8 cellular contexts compared by ENCODE assay signal in genomic region chr18:49486959-49487710, GRCh38. TPM values are rescaled to one million over a fixed set of nuclear protein-coding genes. Genes with fewer than 3 reads are reported as not detected.
A peak's percentile ranks its signal among the peaks of the same experiment; 100 is the strongest.
DNase-seq lines count a peak whose midpoint lies in the region; ATAC-seq and TF ChIP-seq lines count a peak whose summit lies in the region.

Gene C18orf32 (minus strand): TSS chr18:49487234. CDS start chr18:49483748, 3,486 bp downstream.

- no peak within 1 kb of the TSS for H3K23ac ChIP-seq in trophoblast cell (ENCODE audit: low read length)

- H2AFZ ChIP-seq in trophoblast cell (ENCODE audit: insufficient read depth, low read length, poor library complexity): peak within 1 kb of the TSS; percentile 12

- peak within 1 kb of the TSS; percentile 68 for H2BK5ac ChIP-seq in trophoblast cell (ENCODE audit: low read depth, low read length, poor library complexity)

- peaks cover 12% of the 10 kb centered on the region for H3K4me1 ChIP-seq in cardiac muscle cell (ENCODE audit: low read depth)
- peaks cover 0 to 4% of the 10 kb centered on the region in 2 experiments for H3K4me1 ChIP-seq in trophoblast cell (ENCODE audit: control insufficient read depth in 1 of 2, insufficient read depth in 2 of 2, low read length in 2 of 2)
- H3K4me1 ChIP-seq in transverse colon: peaks cover 16 to 51% (median 35%) of the 10 kb centered on the region in 4 donors

- H3K14ac ChIP-seq in trophoblast cell (ENCODE audit: low read length): peak within 1 kb of the TSS; percentile 72

- H3K9ac ChIP-seq in trophoblast cell (ENCODE audit: low read length): peak within 1 kb of the TSS; percentile 90

- H3K27me3 ChIP-seq in cardiac muscle cell (no peaks in the 10 kb centered on the region), trophoblast cell (ENCODE audit: insufficient read depth, low read length) (no peaks in the 10 kb centered on the region), transverse colon (no peaks in the 10 kb centered on the region)

- peak within 1 kb of the TSS; percentile 76 for H4K91ac ChIP-seq in trophoblast cell (ENCODE audit: low read depth, low read length)

- ATAC-seq in HG02759 (IDR thresholded peaks at IDR 0.05; ENCODE audit: unreplicated experiment): peak; percentile 94

- H3K27ac ChIP-seq in cardiac muscle cell: peak within 1 kb of the TSS; percentile 87
- peak within 1 kb of the TSS; percentile 89 for H3K27ac ChIP-seq in trophoblast cell (ENCODE audit: low read depth, low read length)
- peak within 1 kb of the TSS; percentile 95 to 99 (median 97) for H3K27ac ChIP-seq in transverse colon

- intact Hi-C loops in transverse colon (cut with DNase I; ENCODE audit: low total_unique reads): no loop called here

- peaks cover 12% of the 10 kb centered on the region for H3K79me2 ChIP-seq in trophoblast cell (ENCODE audit: control insufficient read depth, insufficient read depth, low read length, poor library complexity)

- WGBS in trophoblast cell (ENCODE audit: extremely low coverage, insufficient coverage, insufficient read length): no CpG with 5 or more reads among the region's 68 CpGs
- WGBS in transverse colon (ENCODE audit: low coverage in 1 of 2), 2 donors: 4 to 19% methylated on average over 9 to 55 of the region's 68 CpGs

- H3K9me3 ChIP-seq in cardiac muscle cell (ENCODE audit: low read depth): no peaks in the 10 kb centered on the region
- no peaks in the 10 kb centered on the region for H3K9me3 ChIP-seq in trophoblast cell (ENCODE audit: insufficient read depth, low read depth, low read length)
- H3K9me3 ChIP-seq in transverse colon: no peaks in the 10 kb centered on the region

- H4K8ac ChIP-seq in trophoblast cell (ENCODE audit: low read depth, low read length): peak within 1 kb of the TSS; percentile 83

- TF ChIP-seq EP300 in transverse colon (IDR thresholded peaks at IDR 0.05; ENCODE audit: low read depth): no peak

- peak within 1 kb of the TSS; percentile 81 for H2BK120ac ChIP-seq in trophoblast cell (ENCODE audit: insufficient read depth, low read length, poor library complexity)

- in situ Hi-C loops in transverse colon (cut with MboI; ENCODE audit: low pct_ligation_motif_present in 1 of 4, low pct_unique_long_range_greater_than_20kb in 1 of 4, low sequenced_read_pairs in 3 of 4): loop anchor here in 1 of 4 donors (25.0 kb wide), 1 partner anchor 800 kb away; the partner anchor contains the start of genes CXXC1 and MBD1

- TF ChIP-seq CTCF in GM12864 (IDR thresholded peaks at IDR 0.05; ENCODE audit: low read depth, low read length, missing control alignments): no peak
- no peak for TF ChIP-seq CTCF in cardiac muscle cell (IDR thresholded peaks at IDR 0.05; ENCODE audit: low read depth, low read length)
- no peak for TF ChIP-seq CTCF in transverse colon (IDR thresholded peaks at IDR 0.05)

- H3K4me3 ChIP-seq in GM12864 (ENCODE audit: low read depth, low read length): peak within 1 kb of the TSS; percentile 74
- peak within 1 kb of the TSS; percentile 68 for H3K4me3 ChIP-seq in cardiac muscle cell
- H3K4me3 ChIP-seq in trophoblast cell (ENCODE audit: low read depth, low read length): peak within 1 kb of the TSS; percentile 88
- peak within 1 kb of the TSS; percentile 55 to 95 (median 70) for H3K4me3 ChIP-seq in transverse colon

- peak within 1 kb of the TSS; percentile 60 for H3K18ac ChIP-seq in trophoblast cell (ENCODE audit: low read length)

- peaks cover 10% of the 10 kb centered on the region for H3K79me1 ChIP-seq in trophoblast cell (ENCODE audit: low read length)

- no peak within 1 kb of the TSS for H2AK5ac ChIP-seq in trophoblast cell (ENCODE audit: low read length)

- peak; percentile 97 for TF ChIP-seq POLR2A in transverse colon (IDR thresholded peaks at IDR 0.05)

- H2BK12ac ChIP-seq in trophoblast cell (ENCODE audit: low read length): no peak within 1 kb of the TSS

- DNase-seq in GM12864 (ENCODE audit: low read depth) (peak; percentile 83), NCI-H1417 (lab: John Stamatoyannopoulos, UW) (peak; percentile 89 to 97 (median 97)), SW 1271 (lab: John Stamatoyannopoulos, UW) (peak; percentile 63 to 81), cardiac muscle cell (ENCODE audit: low read depth in 1 of 2, low spot score in 1 of 2) (peak; percentile 94 to 96), trophoblast cell (peak; percentile 89 to 94), transverse colon (peak; percentile 97)
- peak; percentile 86 for DNase-seq in activated naive CD8-positive, alpha-beta T cell treated with anti-CD3 and anti-CD28 coated beads, Interleukin-2, amount 50 U/mL, for 16 hours (ENCODE audit: low read depth, low spot score)

- peak within 1 kb of the TSS; percentile 63 for H3K4me2 ChIP-seq in trophoblast cell (ENCODE audit: low read length)

- peak within 1 kb of the TSS; percentile 70 for H3K4ac ChIP-seq in trophoblast cell (ENCODE audit: low read depth, low read length)

- H3K36me3 ChIP-seq in cardiac muscle cell (peaks cover 42% of the 10 kb centered on the region), trophoblast cell (ENCODE audit: control insufficient read depth in 1 of 2, insufficient read depth in 2 of 2, low read length in 2 of 2) (peaks cover 11 to 25% of the 10 kb centered on the region in 2 experiments), transverse colon (peaks cover 0 to 31% (median 14%) of the 10 kb centered on the region in 4 donors)

- H4K12ac ChIP-seq in trophoblast cell (ENCODE audit: low read depth, low read length): no peak within 1 kb of the TSS

RNA-seq across cellular contexts. Expression of gene C18orf32, which starts in this region (rescaled TPM):
- total RNA-seq in cardiac muscle cell: 22.5 and 40.0 TPM in 2 replicates
- 97.6 and 109 TPM in 2 replicates for polyA plus RNA-seq in cardiac muscle cell
- polyA plus RNA-seq in trophoblast cell (2013): 54.6 and 59.3 TPM in 2 replicates
- 10 to 100 TPM in 3 of 4 donors, 1 to 10 TPM in 1; 10.0 to 50.2 (median 28.1) TPM for total RNA-seq in transverse colon

Comparison
In these comparisons a context has a peak if more than half of its experiments do, and no peak if none do; other contexts are left out.
1. Peak in every context shown above with its lines: DNase-seq, ATAC-seq, H3K4me3 ChIP-seq and H3K27ac ChIP-seq.